ENCODE assay signal across 23 cellular contexts in the genomic region with DNA sequence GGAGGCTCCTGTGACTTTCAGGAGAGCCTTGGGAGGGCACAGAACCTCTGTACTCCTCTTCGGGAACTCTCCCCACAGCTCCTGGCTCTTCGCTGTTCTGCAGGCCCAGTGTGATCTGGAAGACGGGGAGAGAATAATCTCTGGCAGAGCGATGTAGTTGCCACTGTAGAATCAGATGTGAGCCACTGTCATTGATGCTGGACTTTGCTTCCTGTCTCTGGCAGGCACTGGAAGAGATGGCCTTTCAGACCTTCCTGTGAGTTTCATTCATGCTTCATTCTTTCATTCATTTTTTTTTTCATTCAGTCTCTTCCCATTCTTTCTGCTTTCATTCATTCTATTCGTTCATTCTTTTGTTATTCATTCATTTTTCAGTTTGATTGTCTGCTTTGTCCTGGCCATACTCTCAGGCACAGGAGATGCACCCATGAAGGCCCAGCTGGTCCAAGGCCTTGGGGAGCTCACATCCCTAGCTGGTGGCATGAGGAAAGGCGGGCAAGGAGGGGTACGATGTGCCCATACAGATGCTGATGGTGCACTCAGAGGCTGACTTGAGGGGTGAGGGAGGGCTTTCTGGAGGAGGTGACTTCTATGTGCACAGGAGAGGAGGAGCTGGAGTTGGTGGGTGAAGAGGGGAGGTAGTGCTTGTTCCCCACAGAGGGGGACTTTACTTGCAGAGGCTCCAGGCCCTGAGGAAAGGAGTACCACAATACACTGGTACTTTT. TPM values are rescaled to one million over a fixed set of nuclear protein-coding genes. Genes with fewer than 3 reads are reported as not detected.
A peak's percentile ranks its signal among the peaks of the same experiment; 100 is the strongest.
DNase-seq lines count a peak whose midpoint lies in the region; ATAC-seq, FAIRE-seq and TF ChIP-seq lines count a peak whose summit lies in the region.
"Had no signal": no experiment of that assay in that cellular context is flagged by ENCODE, and none has a peak within 500 bp of the region (broad histone marks: within the 10 kb centered on the region; RNA-seq: fewer than 3 reads in every experiment).

No MANE protein-coding gene starts in this region.

- no peaks in the 10 kb centered on the region for H3K9me3 ChIP-seq in Caco-2
- H3K9me3 ChIP-seq in kidney (ENCODE audit: control insufficient read depth in 1 of 2, low read length in 2 of 2): no peaks in the 10 kb centered on the region
- no peaks in the 10 kb centered on the region for H3K9me3 ChIP-seq in psoas muscle
- H3K9me3 ChIP-seq: heart left ventricle, left ventricle myocardium inferior, MG63, prostate gland had no signal

- peak overlapping the region in 1 of 2 donors; percentile 12 for H3K27ac ChIP-seq in kidney (ENCODE audit: low read depth in 2 of 2, low read length in 2 of 2)
- no peak overlapping the region for H3K27ac ChIP-seq in psoas muscle
- H3K27ac ChIP-seq: heart left ventricle, left ventricle myocardium inferior, prostate gland had no signal

- no peak overlapping the region for H3K4me3 ChIP-seq in Caco-2 (ENCODE audit: low read depth, low read length)
- no peak overlapping the region for H3K4me3 ChIP-seq in kidney (ENCODE audit: low read length in 2 of 2)
- H3K4me3 ChIP-seq in psoas muscle: no peak overlapping the region
- H3K4me3 ChIP-seq: heart left ventricle, left ventricle myocardium inferior, MG63, prostate gland had no signal

- no peak overlapping the region for H3K4me3 Mint-ChIP-seq in Caco-2 (ENCODE audit: unreplicated experiment)
- H3K4me3 Mint-ChIP-seq in activated B cell treated with CpG ODN at 0.5 μM for 24 hours: no peak overlapping the region
- H3K4me3 Mint-ChIP-seq: activated CD4-positive, alpha-beta memory T cell treated with anti-CD3 and anti-CD28 coated beads, Interleukin-2, amount 10 ng/mL, durations not matched to agents 7 days and 5 days had no signal

- ATAC-seq in activated B cell treated with CpG ODN at 0.5 μM for 24 hours (ENCODE audit: low read depth) (no peak), psoas muscle (no peak), GM18870 (IDR thresholded peaks at IDR 0.05; ENCODE audit: unreplicated experiment) (no peak)
- ATAC-seq: heart left ventricle had no signal

- H3K4me1 Mint-ChIP-seq in Caco-2 (ENCODE audit: low read depth, unreplicated experiment): peaks cover 33% of the 10 kb centered on the region
- H3K4me1 Mint-ChIP-seq in activated B cell treated with CpG ODN at 0.5 μM for 24 hours: peaks cover 66% of the 10 kb centered on the region

- H3K27me3 Mint-ChIP-seq in Caco-2 (ENCODE audit: insufficient read depth, unreplicated experiment) (no peaks in the 10 kb centered on the region), activated B cell treated with CpG ODN at 0.5 μM for 24 hours (no peaks in the 10 kb centered on the region)
- H3K27me3 Mint-ChIP-seq: activated CD4-positive, alpha-beta memory T cell treated with anti-CD3 and anti-CD28 coated beads, Interleukin-2, amount 10 ng/mL, durations not matched to agents 7 days and 5 days; IgD-negative memory B cell had no signal

- H3K27me3 ChIP-seq in Caco-2 (replicated peaks; ENCODE audit: control insufficient read depth, insufficient read depth, low read length) (no peaks in the 10 kb centered on the region), psoas muscle (ENCODE audit: insufficient read depth in 3 of 3, low read length in 2 of 3) (no peaks in the 10 kb centered on the region)
- H3K27me3 ChIP-seq: heart left ventricle, MG63 had no signal

- TF ChIP-seq CTCF in Caco-2 (IDR thresholded peaks at IDR 0.05; ENCODE audit: insufficient read depth in 1 of 2, low read depth in 1 of 2, low read length in 1 of 2, severe bottlenecking in 1 of 2, unreplicated experiment in 1 of 2) (no peak), activated B cell treated with CpG ODN at 0.5 μM for 24 hours (IDR thresholded peaks at IDR 0.05) (no peak), kidney (IDR thresholded peaks at IDR 0.05; ENCODE audit: borderline replicate concordance, extremely low read depth, insufficient read depth) (no peak), psoas muscle (IDR thresholded peaks at IDR 0.05) (no peak)

- H3K27ac Mint-ChIP-seq in Caco-2 (ENCODE audit: unreplicated experiment): peak overlapping the region; percentile 61
- H3K27ac Mint-ChIP-seq in activated B cell treated with CpG ODN at 0.5 μM for 24 hours: peak overlapping the region; percentile 42
- H3K27ac Mint-ChIP-seq: activated CD4-positive, alpha-beta memory T cell treated with anti-CD3 and anti-CD28 coated beads, Interleukin-2, amount 10 ng/mL, durations not matched to agents 7 days and 5 days had no signal

- DNase-seq in Caco-2 (no peak), activated B cell treated with CpG ODN at 0.5 μM for 24 hours (no peak), kidney (peak; percentile 62), psoas muscle (peak; percentile 3 to 13), AML-193 (lab: John Stamatoyannopoulos, UW) (no peak), CD1c-positive myeloid dendritic cell (ENCODE audit: extremely low spot score) (no peak)
- no peak for DNase-seq in activated effector memory CD4-positive, alpha-beta T cell treated with anti-CD3 and anti-CD28 coated beads, Interleukin-2, amount 50 U/mL, for 16 hours
- DNase-seq: activated CD4-positive, alpha-beta memory T cell treated with anti-CD3 and anti-CD28 coated beads, Interleukin-2, amount 10 ng/mL, durations not matched to agents 7 days and 5 days; activated naive CD4-positive, alpha-beta T cell; activated T-cell treated with anti-CD3 and anti-CD28 coated beads, Interleukin-2, amount 50 U/mL, for 1 hour; left ventricle myocardium inferior; MG63; midbrain; NCI-H1417; NCI-H510A; stimulated activated CD4-positive, alpha-beta T cell treated with anti-CD3 and anti-CD28 coated beads, Interleukin-2, amount 100 ng/mL, for 24 hours; stimulated activated naive CD4-positive, alpha-beta T cell treated with Interleukin-2 at 50 U/mL for 16 hours; T-helper 9 cell had no signal

- no TSS peak for BruUV-seq in Caco-2 (replicated peaks; lab: Mats Ljungman, UMichigan)

- H3K9me3 Mint-ChIP-seq in Caco-2 (ENCODE audit: unreplicated experiment) (no peaks in the 10 kb centered on the region), activated B cell treated with CpG ODN at 0.5 μM for 24 hours (no peaks in the 10 kb centered on the region)
- H3K9me3 Mint-ChIP-seq: activated CD4-positive, alpha-beta memory T cell treated with anti-CD3 and anti-CD28 coated beads, Interleukin-2, amount 10 ng/mL, durations not matched to agents 7 days and 5 days; IgD-negative memory B cell had no signal

- no peak for FAIRE-seq in kidney (lab: Jason Lieb, UNC)
- FAIRE-seq: D721Med had no signal

- peaks cover 19% of the 10 kb centered on the region for H3K4me1 ChIP-seq in Caco-2
- peaks cover 58 to 62% of the 10 kb centered on the region in 2 donors for H3K4me1 ChIP-seq in kidney (ENCODE audit: control insufficient read depth in 1 of 2, insufficient read depth in 1 of 2, low read depth in 1 of 2, low read length in 2 of 2)
- no peaks in the 10 kb centered on the region for H3K4me1 ChIP-seq in psoas muscle

- CTCF ChIA-PET in Caco-2 (lab: Charles Lee) (interaction anchor here (0.7 kb wide), 1 partner anchor 253 kb away, joined by 4 read pairs; no protein-coding TSS in a partner anchor), activated B cell treated with CpG ODN at 0.5 μM for 24 hours (lab: Charles Lee) (interaction anchor here (1.1 kb wide), 1 partner anchor 85 kb away, joined by 3 read pairs; no protein-coding TSS in a partner anchor)

- no peak overlapping the region for H3K9ac ChIP-seq in kidney (ENCODE audit: low read length in 2 of 2)

- POLR2A ChIA-PET in Caco-2 (lab: Charles Lee) (no interaction called here), activated B cell treated with CpG ODN at 0.5 μM for 24 hours (lab: Charles Lee) (interaction anchor here (0.5 to 13.5 kb wide), 8 partner anchors 8 to 44 kb away, joined by 3 to 307 read pairs (median 4); no protein-coding TSS in a partner anchor)

- 93 to 96% (median 93%) methylated on average over 7 of the region's 7 CpGs for WGBS in psoas muscle, 3 donors

- intact Hi-C loops in Caco-2 (cut with micrococcal nuclease; ENCODE audit: unreplicated experiment): no loop called here
- intact Hi-C loops in activated B cell treated with CpG ODN at 0.5 μM for 24 hours (cut with micrococcal nuclease): no loop called here
- intact Hi-C loops in kidney (cut with DNase I): no loop called here
- intact Hi-C loops in psoas muscle (cut with DNase I): no loop called here

- no peaks in the 10 kb centered on the region; the same call in 1 of the 2 replicates for H3K36me3 ChIP-seq in Caco-2 (ENCODE audit: control insufficient read depth, insufficient read depth, low read length)
- H3K36me3 ChIP-seq in kidney (ENCODE audit: control insufficient read depth in 1 of 2, insufficient read depth in 2 of 2, low read length in 2 of 2): no peaks in the 10 kb centered on the region
- no peaks in the 10 kb centered on the region for H3K36me3 ChIP-seq in psoas muscle (ENCODE audit: insufficient read depth in 1 of 2, low read depth in 1 of 2)
- H3K36me3 ChIP-seq: heart left ventricle, left ventricle myocardium inferior, MG63, prostate gland had no signal

- H3K36me3 Mint-ChIP-seq in Caco-2 (ENCODE audit: insufficient read depth, unreplicated experiment) (peaks cover 5% of the 10 kb centered on the region), activated B cell treated with CpG ODN at 0.5 μM for 24 hours (ENCODE audit: low read depth) (peaks cover 25% of the 10 kb centered on the region)
- H3K36me3 Mint-ChIP-seq: IgD-negative memory B cell had no signal

RNA-seq across cellular contexts. Expression of gene CMIP, which starts 44.2 kb away (rescaled TPM):
- total RNA-seq in Caco-2 (2022) (63.7 and 68.0 TPM in 2 replicates), activated B cell treated with CpG ODN at 0.5 μM for 24 hours (62.4 and 76.3 TPM in 2 replicates), kidney (65.7 TPM), psoas muscle (1 to 10 TPM; 4.1 to 8.9 (median 7.8) TPM)
- polyA plus RNA-seq in kidney (ENCODE audit: insufficient read depth, low read depth, low replicate concordance) (16.6 TPM), psoas muscle (1 to 10 TPM; 1.4 to 3.3 (median 2.5) TPM)

Comparison
In these comparisons a context has a peak if more than half of its experiments do, and no peak if none do; other contexts are left out.
1. DNase-seq: peak in kidney (single experiment) and psoas muscle (2 of 2); none in Caco-2 (0 of 2), activated B cell treated with CpG ODN at 0.5 μM for 24 hours (single experiment), AML-193 (0 of 2), CD1c-positive myeloid dendritic cell (single experiment) and activated effector memory CD4-positive, alpha-beta T cell treated with anti-CD3 and anti-CD28 coated beads, Interleukin-2, amount 50 U/mL, for 16 hours (single experiment).